ENCODE assay signal across 9 cellular contexts in the genomic region with DNA sequence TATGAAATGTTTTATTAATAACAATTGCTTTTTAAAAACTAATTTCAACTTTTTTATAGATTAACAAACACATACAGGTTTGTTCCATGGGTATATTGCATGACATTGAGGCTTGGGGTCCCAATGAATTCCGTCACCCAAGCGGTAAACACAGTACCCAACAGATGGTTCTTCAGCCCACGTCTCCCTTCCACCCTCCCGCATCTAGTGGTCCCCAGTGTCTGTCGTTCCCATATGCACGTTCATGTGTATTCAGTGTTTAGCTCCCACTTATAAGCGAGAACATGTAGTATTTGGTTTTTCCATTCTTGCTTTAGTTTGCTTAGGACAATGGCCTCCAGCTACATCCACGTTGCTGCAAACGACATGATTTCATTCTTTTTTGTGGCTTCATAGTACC. TPM values are rescaled to one million over a fixed set of nuclear protein-coding genes. Genes with fewer than 3 reads are reported as not detected.
"Had no signal": no experiment of that assay in that cellular context is flagged by ENCODE, and none has a peak within 500 bp of the region (broad histone marks: within the 10 kb centered on the region; RNA-seq: fewer than 3 reads in every experiment).

No MANE protein-coding gene starts in this region.

- H3K27ac Mint-ChIP-seq: HFFc6 had no signal

- H3K36me3 ChIP-seq: HAP-1 had no signal

- H3K4me3 Mint-ChIP-seq: HFFc6 had no signal

- DNase-seq: GM23248, GOT3, H7, HFFc6, IMR-90, KBM-7 had no signal

- H2AFZ ChIP-seq: GM23248 had no signal

- H3K9ac ChIP-seq: GM23248 had no signal

- H3K4me1 ChIP-seq: HAP-1 had no signal

- ATAC-seq: HCT116 had no signal

- H3K9me3 Mint-ChIP-seq: HFFc6 had no signal

- H3K27ac ChIP-seq: GM23248, HL-60 had no signal

- H3K4me3 ChIP-seq: GM23248, HAP-1 had no signal

- H3K9me3 ChIP-seq: HAP-1 had no signal

RNA-seq across cellular contexts. Expression of a gene that starts 48.6 kb away (rescaled TPM):
- total RNA-seq: GM23248 had no signal
